ENCODE assay signal across 34 cellular contexts in the genomic region with DNA sequence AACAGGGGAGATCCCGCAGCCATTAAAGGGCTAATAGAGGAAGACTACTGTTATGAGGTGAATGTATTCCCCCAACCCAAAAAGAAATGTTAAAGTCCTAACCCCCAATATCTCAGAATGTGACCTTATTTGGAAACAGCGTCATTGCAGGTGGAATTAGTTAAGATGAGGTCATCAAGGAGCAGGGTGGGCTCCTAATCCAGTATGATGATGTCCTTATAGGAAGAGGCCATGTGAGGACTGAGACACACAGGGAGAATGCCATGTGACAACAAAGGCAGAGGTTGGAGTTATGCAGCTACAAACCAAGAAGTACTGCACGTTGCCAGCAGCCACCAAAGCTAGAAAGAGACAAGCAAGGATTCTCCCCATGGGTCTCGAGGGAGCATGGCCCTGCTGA. TPM values are rescaled to one million over a fixed set of nuclear protein-coding genes. Genes with fewer than 3 reads are reported as not detected.
"Had no signal": no experiment of that assay in that cellular context is flagged by ENCODE, and none has a peak within 500 bp of the region (broad histone marks: within the 10 kb centered on the region; RNA-seq: fewer than 3 reads in every experiment).

No MANE protein-coding gene starts in this region.

- H3K4me3 ChIP-seq: adrenal gland, body of pancreas, coronary artery, dorsolateral prefrontal cortex, esophagus muscularis mucosa, gastrocnemius medialis had no signal

- ATAC-seq: activated CD4-positive, alpha-beta T cell treated with anti-CD3 and anti-CD28 coated beads for 36 hours; activated CD8-positive, alpha-beta memory T cell treated with anti-CD3 and anti-CD28 coated beads, Interleukin-2, amount 10 ng/mL, durations not matched to agents 7 days and 5 days; activated CD8-positive, alpha-beta T cell treated with anti-CD3 and anti-CD28 coated beads, Interleukin-2, amount 10 ng/mL, durations not matched to agents 7 days and 5 days; activated naive CD8-positive, alpha-beta T cell treated with anti-CD3 and anti-CD28 coated beads, Interleukin-2, amount 50 U/mL, for 24 hours; body of pancreas; foreskin keratinocyte; gastrocnemius medialis had no signal

- DNase-seq: activated CD4-positive, alpha-beta memory T cell treated with anti-CD3 and anti-CD28 coated beads for 36 hours; activated CD4-positive, alpha-beta T cell treated with anti-CD3 and anti-CD28 coated beads for 36 hours; activated CD4-positive, alpha-beta T cell treated with anti-CD3 and anti-CD28 coated beads, Interleukin-2, amount 10 ng/mL, durations not matched to agents 24 days and 14 days; activated CD4-positive, CD25-positive, alpha-beta regulatory T cell; activated CD4-positive, CD25-positive, alpha-beta regulatory T cell treated with anti-CD3 and anti-CD28 coated beads, Interleukin-2, amount 50 U/mL, for 72 hours; activated CD8-positive, alpha-beta memory T cell treated with anti-CD3 and anti-CD28 coated beads, Interleukin-2, amount 10 ng/mL, durations not matched to agents 7 days and 5 days; activated CD8-positive, alpha-beta memory T cell treated with anti-CD3 and anti-CD28 coated beads, Interleukin-2, amount 50 U/mL, for 4 hours; activated CD8-positive, alpha-beta T cell treated with anti-CD3 and anti-CD28 coated beads, Interleukin-2, amount 10 ng/mL, durations not matched to agents 7 days and 5 days; activated effector memory CD4-positive, alpha-beta T cell treated with anti-CD3 and anti-CD28 coated beads, Interleukin-2, amount 50 U/mL, for 16 hours; activated naive CD4-positive, alpha-beta T cell treated with anti-CD3 and anti-CD28 coated beads for 36 hours; activated naive CD8-positive, alpha-beta T cell treated with anti-CD3 and anti-CD28 coated beads for 36 hours; activated naive CD8-positive, alpha-beta T cell treated with anti-CD3 and anti-CD28 coated beads, Interleukin-2, amount 50 U/mL, for 24 hours; activated T-cell treated with anti-CD3 and anti-CD28 coated beads, Interleukin-2, amount 50 U/mL, for 1 hour; activated T-cell treated with anti-CD3 and anti-CD28 coated beads, Interleukin-2, amount 50 U/mL, for 48 hours; adrenal gland; amygdala; aorta; body of pancreas; central memory CD4-positive, alpha-beta T cell; dorsolateral prefrontal cortex; effector memory CD4-positive, alpha-beta T cell; endodermal cell; erythroblast; foreskin keratinocyte; gastrocnemius medialis; glutamatergic neuron; T-helper 2 cell had no signal

- H3K9me3 ChIP-seq: adrenal gland, body of pancreas, esophagus muscularis mucosa, gastrocnemius medialis had no signal

- H3K36me3 ChIP-seq: adrenal gland, esophagus muscularis mucosa, gastrocnemius medialis had no signal

- H3K4me1 ChIP-seq: adrenal gland, body of pancreas, esophagus muscularis mucosa, foreskin keratinocyte, gastrocnemius medialis had no signal

- H3K36me3 Mint-ChIP-seq: activated CD4-positive, alpha-beta memory T cell treated with anti-CD3 and anti-CD28 coated beads for 36 hours; activated CD8-positive, alpha-beta memory T cell treated with anti-CD3 and anti-CD28 coated beads, Interleukin-2, amount 10 ng/mL, durations not matched to agents 7 days and 5 days; activated naive CD4-positive, alpha-beta T cell treated with anti-CD3 and anti-CD28 coated beads, Interleukin-2, amount 50 U/mL, for 24 hours; activated naive CD8-positive, alpha-beta T cell treated with anti-CD3 and anti-CD28 coated beads for 36 hours had no signal

- H3K9me3 Mint-ChIP-seq: activated CD4-positive, alpha-beta memory T cell treated with anti-CD3 and anti-CD28 coated beads for 36 hours; activated CD4-positive, alpha-beta T cell treated with anti-CD3 and anti-CD28 coated beads, Interleukin-2, amount 10 ng/mL, durations not matched to agents 24 days and 14 days; activated naive CD4-positive, alpha-beta T cell treated with anti-CD3 and anti-CD28 coated beads for 36 hours; activated naive CD4-positive, alpha-beta T cell treated with anti-CD3 and anti-CD28 coated beads, Interleukin-2, amount 50 U/mL, for 24 hours; activated naive CD8-positive, alpha-beta T cell treated with anti-CD3 and anti-CD28 coated beads for 36 hours; activated naive CD8-positive, alpha-beta T cell treated with anti-CD3 and anti-CD28 coated beads, Interleukin-2, amount 50 U/mL, for 24 hours; activated T-helper 1 cell treated with anti-CD3 and anti-CD28 coated beads, Interleukin-12 subunit alpha, Interleukin-12 subunit beta, Interleukin-2, Interleukin-4 antibody, amounts not matched to agents 30 ng/mL and 10 ng/mL and 1 ng/mL, durations not matched to agents 14 hours and 24 hours and 36 hours; activated T-helper 2 cell treated with anti-CD3 and anti-CD28 coated beads, Interferon-gamma antibody, Interleukin-2, Interleukin-4, amounts not matched to agents 10 μg/mL and 5 μg/mL and 100 μg/mL, durations not matched to agents 14 hours and 24 hours and 36 hours; dendritic cell treated with granulocyte-macrophage colony-stimulating factor and Interleukin-4, amounts not matched to agents 40 ng/mL and 50 ng/mL, for 4 days had no signal

- H3K27me3 ChIP-seq: body of pancreas, dorsolateral prefrontal cortex, esophagus muscularis mucosa, foreskin keratinocyte, gastrocnemius medialis had no signal

- H3K27ac ChIP-seq: adrenal gland, body of pancreas, coronary artery, dorsolateral prefrontal cortex, esophagus muscularis mucosa, foreskin keratinocyte, gastrocnemius medialis had no signal

- H3K4me1 Mint-ChIP-seq: activated naive CD4-positive, alpha-beta T cell treated with anti-CD3 and anti-CD28 coated beads, Interleukin-2, amount 50 U/mL, for 24 hours; activated naive CD8-positive, alpha-beta T cell treated with anti-CD3 and anti-CD28 coated beads, Interleukin-2, amount 50 U/mL, for 24 hours; endodermal cell had no signal

- H3K4me3 Mint-ChIP-seq: activated CD4-positive, alpha-beta memory T cell treated with anti-CD3 and anti-CD28 coated beads for 36 hours; activated CD4-positive, alpha-beta T cell treated with anti-CD3 and anti-CD28 coated beads for 36 hours; activated CD4-positive, alpha-beta T cell treated with anti-CD3 and anti-CD28 coated beads, Interleukin-2, amount 10 ng/mL, durations not matched to agents 24 days and 14 days; activated CD8-positive, alpha-beta memory T cell treated with anti-CD3 and anti-CD28 coated beads, Interleukin-2, amount 10 ng/mL, durations not matched to agents 7 days and 5 days; activated CD8-positive, alpha-beta T cell treated with anti-CD3 and anti-CD28 coated beads, Interleukin-2, amount 10 ng/mL, durations not matched to agents 7 days and 5 days; activated naive CD4-positive, alpha-beta T cell treated with anti-CD3 and anti-CD28 coated beads for 36 hours; activated naive CD4-positive, alpha-beta T cell treated with anti-CD3 and anti-CD28 coated beads, Interleukin-2, amount 50 U/mL, for 24 hours; activated naive CD8-positive, alpha-beta T cell treated with anti-CD3 and anti-CD28 coated beads for 36 hours; activated naive CD8-positive, alpha-beta T cell treated with anti-CD3 and anti-CD28 coated beads, Interleukin-2, amount 50 U/mL, for 24 hours; activated T-helper 1 cell treated with anti-CD3 and anti-CD28 coated beads, Interleukin-12 subunit alpha, Interleukin-12 subunit beta, Interleukin-2, Interleukin-4 antibody, amounts not matched to agents 30 ng/mL and 10 ng/mL and 1 ng/mL, durations not matched to agents 14 hours and 24 hours and 36 hours; dendritic cell treated with granulocyte-macrophage colony-stimulating factor and Interleukin-4, amounts not matched to agents 40 ng/mL and 50 ng/mL, for 4 days; endodermal cell had no signal

- H3K27ac Mint-ChIP-seq: activated CD4-positive, alpha-beta memory T cell treated with anti-CD3 and anti-CD28 coated beads for 36 hours; activated CD4-positive, alpha-beta T cell treated with anti-CD3 and anti-CD28 coated beads for 36 hours; activated CD4-positive, alpha-beta T cell treated with anti-CD3 and anti-CD28 coated beads, Interleukin-2, amount 10 ng/mL, durations not matched to agents 24 days and 14 days; activated CD8-positive, alpha-beta memory T cell treated with anti-CD3 and anti-CD28 coated beads, Interleukin-2, amount 10 ng/mL, durations not matched to agents 7 days and 5 days; activated CD8-positive, alpha-beta T cell treated with anti-CD3 and anti-CD28 coated beads, Interleukin-2, amount 10 ng/mL, durations not matched to agents 7 days and 5 days; activated naive CD4-positive, alpha-beta T cell treated with anti-CD3 and anti-CD28 coated beads for 36 hours; activated naive CD4-positive, alpha-beta T cell treated with anti-CD3 and anti-CD28 coated beads, Interleukin-2, amount 50 U/mL, for 24 hours; activated naive CD8-positive, alpha-beta T cell treated with anti-CD3 and anti-CD28 coated beads for 36 hours; activated naive CD8-positive, alpha-beta T cell treated with anti-CD3 and anti-CD28 coated beads, Interleukin-2, amount 50 U/mL, for 24 hours; activated T-helper 1 cell treated with anti-CD3 and anti-CD28 coated beads, Interleukin-12 subunit alpha, Interleukin-12 subunit beta, Interleukin-2, Interleukin-4 antibody, amounts not matched to agents 30 ng/mL and 10 ng/mL and 1 ng/mL, durations not matched to agents 14 hours and 24 hours and 36 hours; activated T-helper 2 cell treated with anti-CD3 and anti-CD28 coated beads, Interferon-gamma antibody, Interleukin-2, Interleukin-4, amounts not matched to agents 10 μg/mL and 5 μg/mL and 100 μg/mL, durations not matched to agents 14 hours and 24 hours and 36 hours; dendritic cell treated with granulocyte-macrophage colony-stimulating factor and Interleukin-4, amounts not matched to agents 40 ng/mL and 50 ng/mL, for 4 days; endodermal cell had no signal

RNA-seq across cellular contexts. Expression of gene SPP1, which starts 14.3 kb away (rescaled TPM):
- total RNA-seq: activated CD4-positive, alpha-beta T cell treated with anti-CD3 and anti-CD28 coated beads for 36 hours; activated CD8-positive, alpha-beta memory T cell treated with anti-CD3 and anti-CD28 coated beads for 36 hours; activated CD8-positive, alpha-beta T cell treated with anti-CD3 and anti-CD28 coated beads, Interleukin-2, amount 10 ng/mL, durations not matched to agents 7 days and 5 days; activated naive CD4-positive, alpha-beta T cell treated with anti-CD3 and anti-CD28 coated beads for 36 hours had no signal
